Comparison of ENCODE assay signal across 2 cellular contexts in genomic region chr7:140769852-140770251, GRCh38.
TF ChIP-seq lines count a peak whose summit lies in the region.

No MANE protein-coding gene starts in this region.

TF ChIP-seq in SK-N-SH, 30 proteins besides CTCF, POLR2A, EP300 and RAD21 (continued from another document):
- TF ChIP-seq, protein P1, sequence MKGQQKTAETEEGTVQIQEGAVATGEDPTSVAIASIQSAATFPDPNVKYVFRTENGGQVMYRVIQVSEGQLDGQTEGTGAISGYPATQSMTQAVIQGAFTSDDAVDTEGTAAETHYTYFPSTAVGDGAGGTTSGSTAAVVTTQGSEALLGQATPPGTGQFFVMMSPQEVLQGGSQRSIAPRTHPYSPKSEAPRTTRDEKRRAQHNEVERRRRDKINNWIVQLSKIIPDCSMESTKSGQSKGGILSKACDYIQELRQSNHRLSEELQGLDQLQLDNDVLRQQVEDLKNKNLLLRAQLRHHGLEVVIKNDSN (IDR thresholded peaks at IDR 0.05; ENCODE audit: borderline replicate concordance, low read depth): no peak
- TF ChIP-seq NRF1 (IDR thresholded peaks at IDR 0.05; ENCODE audit: low read depth, low read length) (no peak), FOXM1 (IDR thresholded peaks at IDR 0.05; ENCODE audit: low read depth) (no peak), RFX5 (IDR thresholded peaks at IDR 0.05; ENCODE audit: low read length) (no peak), PBX3 (IDR thresholded peaks at IDR 0.05) (no peak), GATA2 (CRISPR knock-in tag; IDR thresholded peaks at IDR 0.05) (no peak)
TF ChIP-seq in SK-N-SH: peak in this region for 0.

TF ChIP-seq in SK-N-SH treated with all-trans-retinoic acid at 6 μM for 48 hours, 23 proteins besides CTCF, POLR2A, EP300 and RAD21 (continued from another document):
- TF ChIP-seq, protein P2, sequence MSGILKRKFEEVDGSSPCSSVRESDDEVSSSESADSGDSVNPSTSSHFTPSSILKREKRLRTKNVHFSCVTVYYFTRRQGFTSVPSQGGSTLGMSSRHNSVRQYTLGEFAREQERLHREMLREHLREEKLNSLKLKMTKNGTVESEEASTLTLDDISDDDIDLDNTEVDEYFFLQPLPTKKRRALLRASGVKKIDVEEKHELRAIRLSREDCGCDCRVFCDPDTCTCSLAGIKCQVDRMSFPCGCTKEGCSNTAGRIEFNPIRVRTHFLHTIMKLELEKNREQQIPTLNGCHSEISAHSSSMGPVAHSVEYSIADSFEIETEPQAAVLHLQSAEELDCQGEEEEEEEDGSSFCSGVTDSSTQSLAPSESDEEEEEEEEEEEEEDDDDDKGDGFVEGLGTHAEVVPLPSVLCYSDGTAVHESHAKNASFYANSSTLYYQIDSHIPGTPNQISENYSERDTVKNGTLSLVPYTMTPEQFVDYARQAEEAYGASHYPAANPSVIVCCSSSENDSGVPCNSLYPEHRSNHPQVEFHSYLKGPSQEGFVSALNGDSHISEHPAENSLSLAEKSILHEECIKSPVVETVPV (CRISPR knock-in tag; IDR thresholded peaks at IDR 0.05): no peak
- TF ChIP-seq RARB (CRISPR knock-in tag; IDR thresholded peaks at IDR 0.05) (no peak), TSHZ2 (CRISPR knock-in tag; IDR thresholded peaks at IDR 0.05) (no peak), CREB5 (CRISPR knock-in tag; IDR thresholded peaks at IDR 0.05; ENCODE audit: low read depth) (no peak), ZNF565 (CRISPR knock-in tag; conservative IDR thresholded peaks at IDR 0.05; ENCODE audit: low read depth) (no peak), ZFP30 (CRISPR knock-in tag; IDR thresholded peaks at IDR 0.05) (no peak), SNAI2 (CRISPR knock-in tag; IDR thresholded peaks at IDR 0.05) (no peak)
